ENCODE assay signal across 13 cellular contexts in genomic region chr7:151592868-151593486, GRCh38.
A peak's percentile ranks its signal among the peaks of the same experiment; 100 is the strongest.
DNase-seq lines count a peak whose midpoint lies in the region; ATAC-seq and TF ChIP-seq lines count a peak whose summit lies in the region.
"Had no signal": no experiment of that assay in that cellular context is flagged by ENCODE, and none has a peak within 500 bp of the region (broad histone marks: within the 10 kb centered on the region; RNA-seq: fewer than 3 reads in every experiment).

No MANE protein-coding gene starts in this region.

- H3K27me3 ChIP-seq in RWPE2 (ENCODE audit: insufficient read depth, poor library complexity, severe bottlenecking), result no peaks in the 10 kb centered on the region
- H3K27me3 ChIP-seq: neutrophil, suprapubic skin had no signal

- H3K9me3 ChIP-seq in RWPE2 (ENCODE audit: severe bottlenecking), result no peaks in the 10 kb centered on the region
- H3K9me3 ChIP-seq: neutrophil, suprapubic skin had no signal

- no peaks in the 10 kb centered on the region for H3K9me3 Mint-ChIP-seq in activated CD8-positive, alpha-beta T cell treated with anti-CD3 and anti-CD28 coated beads, Interleukin-2, amount 10 ng/mL, durations not matched to agents 7 days and 5 days (ENCODE audit: insufficient read depth)

- TF ChIP-seq CTCF in RWPE2 (IDR thresholded peaks at IDR 0.05; ENCODE audit: poor library complexity, severe bottlenecking) (no peak), fibroblast of mammary gland (conservative IDR thresholded peaks at IDR 0.05; ENCODE audit: control insufficient read depth, insufficient read depth, low read depth, low read length) (no peak), retinal pigment epithelial cell (conservative IDR thresholded peaks at IDR 0.05; ENCODE audit: low read depth, low read length) (no peak)

- H3K27me3 Mint-ChIP-seq in activated CD8-positive, alpha-beta T cell treated with anti-CD3 and anti-CD28 coated beads, Interleukin-2, amount 10 ng/mL, durations not matched to agents 7 days and 5 days (ENCODE audit: low read depth), result no peaks in the 10 kb centered on the region

- CTCF ChIA-PET in activated CD8-positive, alpha-beta T cell treated with anti-CD3 and anti-CD28 coated beads, Interleukin-2, amount 10 ng/mL, durations not matched to agents 7 days and 5 days (lab: Charles Lee), result no interaction called here

- H3K4me3 ChIP-seq in RWPE2 (ENCODE audit: severe bottlenecking) (no peak overlapping the region), fibroblast of mammary gland (ENCODE audit: control insufficient read depth, low read depth, low read length) (no peak overlapping the region), retinal pigment epithelial cell (ENCODE audit: low read length) (no peak overlapping the region)
- H3K4me3 ChIP-seq: suprapubic skin had no signal

- peaks cover 33% of the 10 kb centered on the region for H3K36me3 ChIP-seq in RWPE2 (ENCODE audit: low read depth)
- H3K36me3 ChIP-seq: neutrophil had no signal

- H3K27ac ChIP-seq in RWPE2 (ENCODE audit: poor library complexity, severe bottlenecking), result peak overlapping the region; percentile 96
- H3K27ac ChIP-seq: neutrophil, suprapubic skin had no signal

- ATAC-seq in RWPE2 (ENCODE audit: low read depth) (peak; percentile 92), HG03025 (IDR thresholded peaks at IDR 0.05; ENCODE audit: low FRiP score, unreplicated experiment) (no peak)
- ATAC-seq in activated CD8-positive, alpha-beta T cell treated with anti-CD3 and anti-CD28 coated beads, Interleukin-2, amount 10 ng/mL, durations not matched to agents 7 days and 5 days, result no peak

- no peak overlapping the region for H3K4me3 Mint-ChIP-seq in activated CD8-positive, alpha-beta T cell treated with anti-CD3 and anti-CD28 coated beads, Interleukin-2, amount 10 ng/mL, durations not matched to agents 7 days and 5 days

- DNase-seq in GM04503 (ENCODE audit: low read depth) (peak; percentile 97), RWPE2 (ENCODE audit: low spot score) (no peak), fibroblast of mammary gland (ENCODE audit: low read depth) (peak; percentile 97), retinal pigment epithelial cell (ENCODE audit: low read depth) (peak; percentile 69), NOMO-1 treated with DMSO at 0.1 percent for 48 hours (lab: John Stamatoyannopoulos, UW; ENCODE audit: unreplicated experiment) (no peak), hypothalamus (lab: John Stamatoyannopoulos, UW) (no peak)
- DNase-seq in activated CD8-positive, alpha-beta T cell treated with anti-CD3 and anti-CD28 coated beads, Interleukin-2, amount 10 ng/mL, durations not matched to agents 7 days and 5 days, result no peak
- DNase-seq: activated gamma-delta T cell treated with Interleukin-2 at 50 U/mL for 16 hours, DMS153, Kasumi-1 had no signal

- POLR2A ChIA-PET in activated CD8-positive, alpha-beta T cell treated with anti-CD3 and anti-CD28 coated beads, Interleukin-2, amount 10 ng/mL, durations not matched to agents 7 days and 5 days (lab: Charles Lee), result no interaction called here

- H3K27ac Mint-ChIP-seq in activated CD8-positive, alpha-beta T cell treated with anti-CD3 and anti-CD28 coated beads, Interleukin-2, amount 10 ng/mL, durations not matched to agents 7 days and 5 days, result no peak overlapping the region

- no peaks in the 10 kb centered on the region for H3K4me1 Mint-ChIP-seq in activated CD8-positive, alpha-beta T cell treated with anti-CD3 and anti-CD28 coated beads, Interleukin-2, amount 10 ng/mL, durations not matched to agents 7 days and 5 days (ENCODE audit: low read depth)

- no peaks in the 10 kb centered on the region for H3K36me3 Mint-ChIP-seq in activated CD8-positive, alpha-beta T cell treated with anti-CD3 and anti-CD28 coated beads, Interleukin-2, amount 10 ng/mL, durations not matched to agents 7 days and 5 days (ENCODE audit: low read depth)

- peaks cover 50% of the 10 kb centered on the region for H3K4me1 ChIP-seq in RWPE2 (ENCODE audit: insufficient read depth, poor library complexity, severe bottlenecking)
- H3K4me1 ChIP-seq: suprapubic skin had no signal

Comparison
In these comparisons a context has a peak if more than half of its experiments do, and no peak if none do; other contexts are left out.
1. DNase-seq: peak in GM04503 (single experiment), fibroblast of mammary gland (single experiment) and retinal pigment epithelial cell (single experiment); none in RWPE2 (single experiment), NOMO-1 treated with DMSO at 0.1 percent for 48 hours (single experiment), activated CD8-positive, alpha-beta T cell treated with anti-CD3 and anti-CD28 coated beads, Interleukin-2, amount 10 ng/mL, durations not matched to agents 7 days and 5 days (single experiment) and hypothalamus (0 of 51).